ENCODE assay signal across 2 cellular contexts in genomic region chr18:62939433-62939832, GRCh38.
TF ChIP-seq lines count a peak whose summit lies in the region.

No MANE protein-coding gene starts in this region.

TF ChIP-seq in liver, 16 proteins besides CTCF, POLR2A, EP300 and RAD21 (continued from another document):
- TF ChIP-seq NR2F2 (IDR thresholded peaks at IDR 0.05) (peak; percentile 49), TAF1 (conservative IDR thresholded peaks at IDR 0.05) (no peak), FOXA2 (IDR thresholded peaks at IDR 0.05) (no peak), YY1 (IDR thresholded peaks at IDR 0.05) (peak; percentile 24), JUND (IDR thresholded peaks at IDR 0.05) (no peak), HNF4A (conservative IDR thresholded peaks at IDR 0.05) (no peak), GABPA (IDR thresholded peaks at IDR 0.05 in 1 of 2, conservative IDR thresholded peaks at IDR 0.05 in 1 of 2) (no peak), ZBTB33 (IDR thresholded peaks at IDR 0.05) (no peak), MAX (IDR thresholded peaks at IDR 0.05) (no peak), REST (IDR thresholded peaks at IDR 0.05) (no peak), SP1 (IDR thresholded peaks at IDR 0.05) (peak; percentile 28), EGR1 (IDR thresholded peaks at IDR 0.05; ENCODE audit: low read depth in 2 of 2) (no peak), FOXA1 (IDR thresholded peaks at IDR 0.05) (no peak), HNF4G (IDR thresholded peaks at IDR 0.05) (no peak)

TF ChIP-seq in HepG2, 621 proteins besides CTCF, POLR2A, EP300 and RAD21:
- TF ChIP-seq PBX2 (CRISPR knock-in tag; IDR thresholded peaks at IDR 0.05): no peak
- no peak for TF ChIP-seq ZSCAN30 (CRISPR knock-in tag; IDR thresholded peaks at IDR 0.05)
- TF ChIP-seq ZNF850 (CRISPR knock-in tag; conservative IDR thresholded peaks at IDR 0.05): no peak
- no peak for TF ChIP-seq ZNF501 (CRISPR knock-in tag; IDR thresholded peaks at IDR 0.05)
- no peak for TF ChIP-seq ZNF101 (CRISPR knock-in tag; IDR thresholded peaks at IDR 0.05; ENCODE audit: borderline replicate concordance, low read depth)
- no peak for TF ChIP-seq DPF2 (CRISPR knock-in tag; IDR thresholded peaks at IDR 0.05; ENCODE audit: borderline replicate concordance, low read depth)
